1 cellular context compared by ENCODE assay signal in the genomic region with DNA sequence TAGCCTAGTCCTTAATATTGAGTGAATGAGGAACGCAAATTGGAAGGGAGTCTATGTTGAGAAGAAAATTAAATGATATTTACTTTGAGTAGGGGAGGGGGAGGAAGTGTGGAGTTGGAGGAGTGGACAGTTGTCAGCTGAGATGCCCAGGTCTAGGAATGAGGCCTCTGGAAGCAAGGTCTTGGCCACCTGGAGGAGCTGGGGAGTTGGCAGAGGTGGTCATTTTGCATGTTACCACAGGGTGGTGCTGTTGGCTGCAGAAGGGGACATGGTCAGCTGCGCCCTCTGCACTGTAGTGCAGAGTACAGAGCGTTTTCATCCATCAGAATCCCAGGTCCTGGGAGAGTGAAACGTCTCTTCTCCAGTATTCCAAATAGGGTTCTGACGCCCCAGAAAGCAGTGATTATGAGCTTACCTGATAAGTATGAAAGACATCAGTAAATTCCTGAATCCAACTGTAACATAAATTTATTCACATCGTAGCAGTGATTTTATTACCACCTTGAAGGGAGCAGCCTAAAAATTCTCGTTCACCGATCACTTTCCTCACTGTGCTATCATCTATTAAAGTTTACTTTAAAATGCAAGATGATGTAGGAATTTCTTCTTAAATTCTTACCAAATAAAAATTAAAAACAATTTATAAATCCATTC.
TF ChIP-seq lines count a peak whose summit lies in the region.

No MANE protein-coding gene starts in this region.

TF ChIP-seq in HepG2, 621 proteins besides CTCF, POLR2A, EP300 and RAD21 (continued from another document and continues in another):
- TF ChIP-seq, protein P1, sequence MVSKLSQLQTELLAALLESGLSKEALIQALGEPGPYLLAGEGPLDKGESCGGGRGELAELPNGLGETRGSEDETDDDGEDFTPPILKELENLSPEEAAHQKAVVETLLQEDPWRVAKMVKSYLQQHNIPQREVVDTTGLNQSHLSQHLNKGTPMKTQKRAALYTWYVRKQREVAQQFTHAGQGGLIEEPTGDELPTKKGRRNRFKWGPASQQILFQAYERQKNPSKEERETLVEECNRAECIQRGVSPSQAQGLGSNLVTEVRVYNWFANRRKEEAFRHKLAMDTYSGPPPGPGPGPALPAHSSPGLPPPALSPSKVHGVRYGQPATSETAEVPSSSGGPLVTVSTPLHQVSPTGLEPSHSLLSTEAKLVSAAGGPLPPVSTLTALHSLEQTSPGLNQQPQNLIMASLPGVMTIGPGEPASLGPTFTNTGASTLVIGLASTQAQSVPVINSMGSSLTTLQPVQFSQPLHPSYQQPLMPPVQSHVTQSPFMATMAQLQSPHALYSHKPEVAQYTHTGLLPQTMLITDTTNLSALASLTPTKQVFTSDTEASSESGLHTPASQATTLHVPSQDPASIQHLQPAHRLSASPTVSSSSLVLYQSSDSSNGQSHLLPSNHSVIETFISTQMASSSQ (IDR thresholded peaks at IDR 0.05; ENCODE audit: low read depth): no peak
- TF ChIP-seq, protein P1 (CRISPR knock-in tag; IDR thresholded peaks at IDR 0.05; ENCODE audit: borderline replicate concordance): no peak
- TF ChIP-seq GABPB1 (CRISPR knock-in tag; IDR thresholded peaks at IDR 0.05) (no peak), RBFOX2 (IDR thresholded peaks at IDR 0.05; ENCODE audit: low read depth, low read length) (no peak), SMAD3 (CRISPR knock-in tag; IDR thresholded peaks at IDR 0.05) (peak; percentile 71), CBFB (CRISPR knock-in tag; IDR thresholded peaks at IDR 0.05) (peak; percentile 62; the same call in 1 of the 2 replicates), ZBTB3 (CRISPR knock-in tag; IDR thresholded peaks at IDR 0.05; ENCODE audit: borderline replicate concordance, low read depth) (no peak), ZNF530 (CRISPR knock-in tag; IDR thresholded peaks at IDR 0.05; ENCODE audit: low read depth) (no peak), ZFP62 (CRISPR knock-in tag; IDR thresholded peaks at IDR 0.05) (no peak), ZNF230 (CRISPR knock-in tag; IDR thresholded peaks at IDR 0.05) (no peak), ZNF326 (CRISPR knock-in tag; IDR thresholded peaks at IDR 0.05; ENCODE audit: borderline replicate concordance) (no peak), MED8 (CRISPR knock-in tag; IDR thresholded peaks at IDR 0.05; ENCODE audit: insufficient replicate concordance) (no peak), JUNB (CRISPR knock-in tag; IDR thresholded peaks at IDR 0.05; ENCODE audit: borderline replicate concordance) (no peak), SMYD3 (CRISPR knock-in tag; IDR thresholded peaks at IDR 0.05) (no peak), ZMYM3 (CRISPR knock-in tag; IDR thresholded peaks at IDR 0.05) (peak; percentile 38; the same call in 1 of the 2 replicates), ZNF577 (CRISPR knock-in tag; IDR thresholded peaks at IDR 0.05; ENCODE audit: borderline replicate concordance, low read depth) (no peak), KDM3A (CRISPR knock-in tag; IDR thresholded peaks at IDR 0.05; ENCODE audit: low read depth) (peak; percentile 89), CEBPG (CRISPR knock-in tag; IDR thresholded peaks at IDR 0.05) (0 out of 2 replicates have a peak, but pooled peaks have one; percentile 7), ZFYVE20 (CRISPR knock-in tag; IDR thresholded peaks at IDR 0.05; ENCODE audit: borderline replicate concordance, low read depth) (no peak), ZNF337 (CRISPR knock-in tag; IDR thresholded peaks at IDR 0.05; ENCODE audit: borderline replicate concordance, low read depth) (no peak), ZKSCAN8 (CRISPR knock-in tag; IDR thresholded peaks at IDR 0.05; ENCODE audit: borderline replicate concordance) (no peak), ZNF3 (CRISPR knock-in tag; IDR thresholded peaks at IDR 0.05) (no peak), CBX5 (CRISPR knock-in tag; IDR thresholded peaks at IDR 0.05; ENCODE audit: borderline replicate concordance) (peak; percentile 50; the same call in 1 of the 2 replicates), HDAC2 (CRISPR knock-in tag; IDR thresholded peaks at IDR 0.05) (peak; percentile 44; the same call in 1 of the 2 replicates), GATAD2A (CRISPR knock-in tag; IDR thresholded peaks at IDR 0.05) (peak; percentile 75), JUN (CRISPR knock-in tag; IDR thresholded peaks at IDR 0.05) (no peak), BORCS8-MEF2B (CRISPR knock-in tag; IDR thresholded peaks at IDR 0.05) (no peak)
- TF ChIP-seq, protein P2, sequence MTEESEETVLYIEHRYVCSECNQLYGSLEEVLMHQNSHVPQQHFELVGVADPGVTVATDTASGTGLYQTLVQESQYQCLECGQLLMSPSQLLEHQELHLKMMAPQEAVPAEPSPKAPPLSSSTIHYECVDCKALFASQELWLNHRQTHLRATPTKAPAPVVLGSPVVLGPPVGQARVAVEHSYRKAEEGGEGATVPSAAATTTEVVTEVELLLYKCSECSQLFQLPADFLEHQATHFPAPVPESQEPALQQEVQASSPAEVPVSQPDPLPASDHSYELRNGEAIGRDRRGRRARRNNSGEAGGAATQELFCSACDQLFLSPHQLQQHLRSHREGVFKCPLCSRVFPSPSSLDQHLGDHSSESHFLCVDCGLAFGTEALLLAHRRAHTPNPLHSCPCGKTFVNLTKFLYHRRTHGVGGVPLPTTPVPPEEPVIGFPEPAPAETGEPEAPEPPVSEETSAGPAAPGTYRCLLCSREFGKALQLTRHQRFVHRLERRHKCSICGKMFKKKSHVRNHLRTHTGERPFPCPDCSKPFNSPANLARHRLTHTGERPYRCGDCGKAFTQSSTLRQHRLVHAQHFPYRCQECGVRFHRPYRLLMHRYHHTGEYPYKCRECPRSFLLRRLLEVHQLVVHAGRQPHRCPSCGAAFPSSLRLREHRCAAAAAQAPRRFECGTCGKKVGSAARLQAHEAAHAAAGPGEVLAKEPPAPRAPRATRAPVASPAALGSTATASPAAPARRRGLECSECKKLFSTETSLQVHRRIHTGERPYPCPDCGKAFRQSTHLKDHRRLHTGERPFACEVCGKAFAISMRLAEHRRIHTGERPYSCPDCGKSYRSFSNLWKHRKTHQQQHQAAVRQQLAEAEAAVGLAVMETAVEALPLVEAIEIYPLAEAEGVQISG (CRISPR knock-in tag; IDR thresholded peaks at IDR 0.05): peak; percentile 48
- TF ChIP-seq, protein P3, sequence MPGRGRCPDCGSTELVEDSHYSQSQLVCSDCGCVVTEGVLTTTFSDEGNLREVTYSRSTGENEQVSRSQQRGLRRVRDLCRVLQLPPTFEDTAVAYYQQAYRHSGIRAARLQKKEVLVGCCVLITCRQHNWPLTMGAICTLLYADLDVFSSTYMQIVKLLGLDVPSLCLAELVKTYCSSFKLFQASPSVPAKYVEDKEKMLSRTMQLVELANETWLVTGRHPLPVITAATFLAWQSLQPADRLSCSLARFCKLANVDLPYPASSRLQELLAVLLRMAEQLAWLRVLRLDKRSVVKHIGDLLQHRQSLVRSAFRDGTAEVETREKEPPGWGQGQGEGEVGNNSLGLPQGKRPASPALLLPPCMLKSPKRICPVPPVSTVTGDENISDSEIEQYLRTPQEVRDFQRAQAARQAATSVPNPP (CRISPR knock-in tag; IDR thresholded peaks at IDR 0.05): no peak
- TF ChIP-seq, protein P4, sequence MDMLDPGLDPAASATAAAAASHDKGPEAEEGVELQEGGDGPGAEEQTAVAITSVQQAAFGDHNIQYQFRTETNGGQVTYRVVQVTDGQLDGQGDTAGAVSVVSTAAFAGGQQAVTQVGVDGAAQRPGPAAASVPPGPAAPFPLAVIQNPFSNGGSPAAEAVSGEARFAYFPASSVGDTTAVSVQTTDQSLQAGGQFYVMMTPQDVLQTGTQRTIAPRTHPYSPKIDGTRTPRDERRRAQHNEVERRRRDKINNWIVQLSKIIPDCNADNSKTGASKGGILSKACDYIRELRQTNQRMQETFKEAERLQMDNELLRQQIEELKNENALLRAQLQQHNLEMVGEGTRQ (IDR thresholded peaks at IDR 0.05; ENCODE audit: low read depth, low read length): no peak
- TF ChIP-seq, protein P4 (CRISPR knock-in tag; IDR thresholded peaks at IDR 0.05; ENCODE audit: borderline replicate concordance): no peak
- TF ChIP-seq, protein P5, sequence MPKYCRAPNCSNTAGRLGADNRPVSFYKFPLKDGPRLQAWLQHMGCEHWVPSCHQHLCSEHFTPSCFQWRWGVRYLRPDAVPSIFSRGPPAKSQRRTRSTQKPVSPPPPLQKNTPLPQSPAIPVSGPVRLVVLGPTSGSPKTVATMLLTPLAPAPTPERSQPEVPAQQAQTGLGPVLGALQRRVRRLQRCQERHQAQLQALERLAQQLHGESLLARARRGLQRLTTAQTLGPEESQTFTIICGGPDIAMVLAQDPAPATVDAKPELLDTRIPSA (CRISPR knock-in tag; IDR thresholded peaks at IDR 0.05; ENCODE audit: borderline replicate concordance): no peak
- TF ChIP-seq, protein P6, sequence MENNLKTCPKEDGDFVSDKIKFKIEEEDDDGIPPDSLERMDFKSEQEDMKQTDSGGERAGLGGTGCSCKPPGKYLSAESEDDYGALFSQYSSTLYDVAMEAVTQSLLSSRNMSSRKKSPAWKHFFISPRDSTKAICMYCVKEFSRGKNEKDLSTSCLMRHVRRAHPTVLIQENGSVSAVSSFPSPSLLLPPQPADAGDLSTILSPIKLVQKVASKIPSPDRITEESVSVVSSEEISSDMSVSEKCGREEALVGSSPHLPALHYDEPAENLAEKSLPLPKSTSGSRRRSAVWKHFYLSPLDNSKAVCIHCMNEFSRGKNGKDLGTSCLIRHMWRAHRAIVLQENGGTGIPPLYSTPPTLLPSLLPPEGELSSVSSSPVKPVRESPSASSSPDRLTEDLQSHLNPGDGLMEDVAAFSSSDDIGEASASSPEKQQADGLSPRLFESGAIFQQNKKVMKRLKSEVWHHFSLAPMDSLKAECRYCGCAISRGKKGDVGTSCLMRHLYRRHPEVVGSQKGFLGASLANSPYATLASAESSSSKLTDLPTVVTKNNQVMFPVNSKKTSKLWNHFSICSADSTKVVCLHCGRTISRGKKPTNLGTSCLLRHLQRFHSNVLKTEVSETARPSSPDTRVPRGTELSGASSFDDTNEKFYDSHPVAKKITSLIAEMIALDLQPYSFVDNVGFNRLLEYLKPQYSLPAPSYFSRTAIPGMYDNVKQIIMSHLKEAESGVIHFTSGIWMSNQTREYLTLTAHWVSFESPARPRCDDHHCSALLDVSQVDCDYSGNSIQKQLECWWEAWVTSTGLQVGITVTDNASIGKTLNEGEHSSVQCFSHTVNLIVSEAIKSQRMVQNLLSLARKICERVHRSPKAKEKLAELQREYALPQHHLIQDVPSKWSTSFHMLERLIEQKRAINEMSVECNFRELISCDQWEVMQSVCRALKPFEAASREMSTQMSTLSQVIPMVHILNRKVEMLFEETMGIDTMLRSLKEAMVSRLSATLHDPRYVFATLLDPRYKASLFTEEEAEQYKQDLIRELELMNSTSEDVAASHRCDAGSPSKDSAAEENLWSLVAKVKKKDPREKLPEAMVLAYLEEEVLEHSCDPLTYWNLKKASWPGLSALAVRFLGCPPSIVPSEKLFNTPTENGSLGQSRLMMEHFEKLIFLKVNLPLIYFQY (CRISPR knock-in tag; IDR thresholded peaks at IDR 0.05; ENCODE audit: borderline replicate concordance): no peak
- TF ChIP-seq, protein P7, sequence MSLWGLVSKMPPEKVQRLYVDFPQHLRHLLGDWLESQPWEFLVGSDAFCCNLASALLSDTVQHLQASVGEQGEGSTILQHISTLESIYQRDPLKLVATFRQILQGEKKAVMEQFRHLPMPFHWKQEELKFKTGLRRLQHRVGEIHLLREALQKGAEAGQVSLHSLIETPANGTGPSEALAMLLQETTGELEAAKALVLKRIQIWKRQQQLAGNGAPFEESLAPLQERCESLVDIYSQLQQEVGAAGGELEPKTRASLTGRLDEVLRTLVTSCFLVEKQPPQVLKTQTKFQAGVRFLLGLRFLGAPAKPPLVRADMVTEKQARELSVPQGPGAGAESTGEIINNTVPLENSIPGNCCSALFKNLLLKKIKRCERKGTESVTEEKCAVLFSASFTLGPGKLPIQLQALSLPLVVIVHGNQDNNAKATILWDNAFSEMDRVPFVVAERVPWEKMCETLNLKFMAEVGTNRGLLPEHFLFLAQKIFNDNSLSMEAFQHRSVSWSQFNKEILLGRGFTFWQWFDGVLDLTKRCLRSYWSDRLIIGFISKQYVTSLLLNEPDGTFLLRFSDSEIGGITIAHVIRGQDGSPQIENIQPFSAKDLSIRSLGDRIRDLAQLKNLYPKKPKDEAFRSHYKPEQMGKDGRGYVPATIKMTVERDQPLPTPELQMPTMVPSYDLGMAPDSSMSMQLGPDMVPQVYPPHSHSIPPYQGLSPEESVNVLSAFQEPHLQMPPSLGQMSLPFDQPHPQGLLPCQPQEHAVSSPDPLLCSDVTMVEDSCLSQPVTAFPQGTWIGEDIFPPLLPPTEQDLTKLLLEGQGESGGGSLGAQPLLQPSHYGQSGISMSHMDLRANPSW (CRISPR knock-in tag; IDR thresholded peaks at IDR 0.05; ENCODE audit: borderline replicate concordance): 0 out of 2 replicates have a peak, but pooled peaks have one; percentile 32
- TF ChIP-seq, protein P8, sequence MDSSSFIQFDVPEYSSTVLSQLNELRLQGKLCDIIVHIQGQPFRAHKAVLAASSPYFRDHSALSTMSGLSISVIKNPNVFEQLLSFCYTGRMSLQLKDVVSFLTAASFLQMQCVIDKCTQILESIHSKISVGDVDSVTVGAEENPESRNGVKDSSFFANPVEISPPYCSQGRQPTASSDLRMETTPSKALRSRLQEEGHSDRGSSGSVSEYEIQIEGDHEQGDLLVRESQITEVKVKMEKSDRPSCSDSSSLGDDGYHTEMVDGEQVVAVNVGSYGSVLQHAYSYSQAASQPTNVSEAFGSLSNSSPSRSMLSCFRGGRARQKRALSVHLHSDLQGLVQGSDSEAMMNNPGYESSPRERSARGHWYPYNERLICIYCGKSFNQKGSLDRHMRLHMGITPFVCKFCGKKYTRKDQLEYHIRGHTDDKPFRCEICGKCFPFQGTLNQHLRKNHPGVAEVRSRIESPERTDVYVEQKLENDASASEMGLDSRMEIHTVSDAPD (CRISPR knock-in tag; IDR thresholded peaks at IDR 0.05): no peak
